Comparison of ENCODE assay signal across 1 cellular context in the genomic region with DNA sequence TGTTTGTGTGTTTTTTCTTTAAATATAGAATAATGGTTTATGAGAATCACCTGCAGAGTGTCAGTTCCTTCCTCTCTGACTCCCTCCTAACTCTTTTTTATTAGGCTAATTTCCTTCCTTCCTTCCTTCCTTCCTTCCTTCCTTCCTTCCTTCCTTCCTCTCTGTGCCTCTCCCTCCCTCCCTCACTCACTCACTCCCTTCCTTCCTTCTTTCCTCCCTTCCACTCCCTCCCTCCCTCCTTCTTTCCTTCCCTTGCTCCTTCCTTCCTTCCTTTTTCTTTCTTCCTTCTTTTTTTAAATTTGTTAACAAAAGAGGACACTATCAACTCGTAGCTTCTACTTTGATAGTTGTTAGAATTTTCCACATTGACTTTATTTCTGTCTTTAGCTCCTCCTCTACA.
TF ChIP-seq lines count a peak whose summit lies in the region.

No MANE protein-coding gene starts in this region.

TF ChIP-seq in K562, 482 proteins besides CTCF, POLR2A, EP300 and RAD21 (continued from another document):
- TF ChIP-seq, protein P1, sequence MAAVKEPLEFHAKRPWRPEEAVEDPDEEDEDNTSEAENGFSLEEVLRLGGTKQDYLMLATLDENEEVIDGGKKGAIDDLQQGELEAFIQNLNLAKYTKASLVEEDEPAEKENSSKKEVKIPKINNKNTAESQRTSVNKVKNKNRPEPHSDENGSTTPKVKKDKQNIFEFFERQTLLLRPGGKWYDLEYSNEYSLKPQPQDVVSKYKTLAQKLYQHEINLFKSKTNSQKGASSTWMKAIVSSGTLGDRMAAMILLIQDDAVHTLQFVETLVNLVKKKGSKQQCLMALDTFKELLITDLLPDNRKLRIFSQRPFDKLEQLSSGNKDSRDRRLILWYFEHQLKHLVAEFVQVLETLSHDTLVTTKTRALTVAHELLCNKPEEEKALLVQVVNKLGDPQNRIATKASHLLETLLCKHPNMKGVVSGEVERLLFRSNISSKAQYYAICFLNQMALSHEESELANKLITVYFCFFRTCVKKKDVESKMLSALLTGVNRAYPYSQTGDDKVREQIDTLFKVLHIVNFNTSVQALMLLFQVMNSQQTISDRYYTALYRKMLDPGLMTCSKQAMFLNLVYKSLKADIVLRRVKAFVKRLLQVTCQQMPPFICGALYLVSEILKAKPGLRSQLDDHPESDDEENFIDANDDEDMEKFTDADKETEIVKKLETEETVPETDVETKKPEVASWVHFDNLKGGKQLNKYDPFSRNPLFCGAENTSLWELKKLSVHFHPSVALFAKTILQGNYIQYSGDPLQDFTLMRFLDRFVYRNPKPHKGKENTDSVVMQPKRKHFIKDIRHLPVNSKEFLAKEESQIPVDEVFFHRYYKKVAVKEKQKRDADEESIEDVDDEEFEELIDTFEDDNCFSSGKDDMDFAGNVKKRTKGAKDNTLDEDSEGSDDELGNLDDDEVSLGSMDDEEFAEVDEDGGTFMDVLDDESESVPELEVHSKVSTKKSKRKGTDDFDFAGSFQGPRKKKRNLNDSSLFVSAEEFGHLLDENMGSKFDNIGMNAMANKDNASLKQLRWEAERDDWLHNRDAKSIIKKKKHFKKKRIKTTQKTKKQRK (IDR thresholded peaks at IDR 0.05; ENCODE audit: borderline replicate concordance, low read depth, low read length), result no peak
- TF ChIP-seq, protein P2, sequence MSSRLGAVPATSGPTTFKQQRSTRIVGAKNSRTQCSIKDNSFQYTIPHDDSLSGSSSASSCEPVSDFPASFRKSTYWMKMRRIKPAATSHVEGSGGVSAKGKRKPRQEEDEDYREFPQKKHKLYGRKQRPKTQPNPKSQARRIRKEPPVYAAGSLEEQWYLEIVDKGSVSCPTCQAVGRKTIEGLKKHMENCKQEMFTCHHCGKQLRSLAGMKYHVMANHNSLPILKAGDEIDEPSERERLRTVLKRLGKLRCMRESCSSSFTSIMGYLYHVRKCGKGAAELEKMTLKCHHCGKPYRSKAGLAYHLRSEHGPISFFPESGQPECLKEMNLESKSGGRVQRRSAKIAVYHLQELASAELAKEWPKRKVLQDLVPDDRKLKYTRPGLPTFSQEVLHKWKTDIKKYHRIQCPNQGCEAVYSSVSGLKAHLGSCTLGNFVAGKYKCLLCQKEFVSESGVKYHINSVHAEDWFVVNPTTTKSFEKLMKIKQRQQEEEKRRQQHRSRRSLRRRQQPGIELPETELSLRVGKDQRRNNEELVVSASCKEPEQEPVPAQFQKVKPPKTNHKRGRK (tag; IDR thresholded peaks at IDR 0.05), result 0 out of 2 replicates have a peak, but pooled peaks have one; percentile 42
